Comparison of ENCODE assay signal across 27 cellular contexts in the genomic region with DNA sequence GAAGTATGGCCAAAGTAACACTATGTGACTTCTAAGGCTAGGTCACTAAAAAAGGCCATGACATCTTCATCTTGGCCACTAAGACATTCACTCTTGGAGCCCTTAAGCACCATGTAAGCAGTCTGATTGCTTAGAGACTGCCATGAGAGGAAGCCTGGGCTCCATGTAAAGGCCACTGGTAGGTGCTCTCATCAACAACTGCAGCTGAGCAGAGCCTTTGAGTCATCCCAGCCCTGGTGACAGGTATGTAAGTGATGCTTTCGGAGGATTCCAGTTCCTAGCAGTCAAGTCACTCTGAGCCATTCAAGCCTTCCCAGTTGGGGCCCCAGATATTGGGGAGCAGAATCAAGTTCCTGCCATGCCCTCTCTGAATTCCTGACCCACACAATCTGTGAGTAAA. TPM values are rescaled to one million over a fixed set of nuclear protein-coding genes. Genes with fewer than 3 reads are reported as not detected.
DNase-seq lines count a peak whose midpoint lies in the region; ATAC-seq and TF ChIP-seq lines count a peak whose summit lies in the region.
"Had no signal": no experiment of that assay in that cellular context is flagged by ENCODE, and none has a peak within 500 bp of the region (broad histone marks: within the 10 kb centered on the region; RNA-seq: fewer than 3 reads in every experiment).

No MANE protein-coding gene starts in this region.

- TF ChIP-seq POLR2A in esophagus squamous epithelium (IDR thresholded peaks at IDR 0.05): no peak

- no peaks in the 10 kb centered on the region for H3K79me2 ChIP-seq in mesendoderm (ENCODE audit: control insufficient read depth, insufficient read depth, low read length)

- no peak overlapping the region for H4K8ac ChIP-seq in mesendoderm (ENCODE audit: low read depth, low read length)

- H3K27me3 ChIP-seq in BLaER1 treated with 17β-estradiol and CSF1 and Interleukin-3, amounts not matched to agents 10 nM and 100 nM: no peaks in the 10 kb centered on the region
- H3K27me3 ChIP-seq in mesendoderm (ENCODE audit: insufficient read depth, low read length, poor library complexity) (no peaks in the 10 kb centered on the region), esophagus squamous epithelium (no peaks in the 10 kb centered on the region)
- H3K27me3 ChIP-seq: SJSA1 had no signal

- no peak overlapping the region for H4K5ac ChIP-seq in mesendoderm (ENCODE audit: low read length)

- no peak overlapping the region for H3K56ac ChIP-seq in mesendoderm (ENCODE audit: low read length)

- no CpG with 5 or more reads among the region's 1 CpG for WGBS in mesendoderm (ENCODE audit: extremely low coverage, insufficient coverage, low lambda C conversion rate)
- 86% methylated on average over 1 of the region's 1 CpG; no CpG with 5 or more reads in 1 of the 2 donors for WGBS in esophagus squamous epithelium, 2 donors

- H3K4ac ChIP-seq in mesendoderm (ENCODE audit: low read depth, low read length): no peak overlapping the region

- H3K4me3 ChIP-seq in BLaER1 treated with 17β-estradiol and CSF1 and Interleukin-3, amounts not matched to agents 10 nM and 100 nM: no peak overlapping the region
- H3K4me3 ChIP-seq in mesendoderm (ENCODE audit: low read length) (no peak overlapping the region), mucosa of descending colon (no peak overlapping the region), esophagus squamous epithelium (no peak overlapping the region)
- H3K4me3 ChIP-seq: GM12878, GM23338, SJSA1 had no signal

- H3K4me2 ChIP-seq in BLaER1 treated with 17β-estradiol and CSF1 and Interleukin-3, amounts not matched to agents 10 nM and 100 nM: peak overlapping the region in 7 of 11 experiments; percentile 14 to 91 (median 58); a peak in 13 of 22 replicates
- H3K4me2 ChIP-seq in mesendoderm (ENCODE audit: low read length): no peak overlapping the region
- H3K4me2 ChIP-seq: GM23338, KMS-11 had no signal

- no peaks in the 10 kb centered on the region for H3K27me3 Mint-ChIP-seq in activated T-helper 17 cell treated with anti-CD3 and anti-CD28 coated beads, Interleukin-2, amount 50 U/mL, for 72 hours
- H3K27me3 Mint-ChIP-seq: B cell had no signal

- H2BK15ac ChIP-seq in mesendoderm (replicated peaks; ENCODE audit: low read depth): no peak overlapping the region

- H3K4me3 Mint-ChIP-seq in activated T-helper 17 cell treated with anti-CD3 and anti-CD28 coated beads, Interleukin-2, amount 50 U/mL, for 72 hours: no peak overlapping the region
- H3K4me3 Mint-ChIP-seq: B cell; CD8-positive, alpha-beta memory T cell; GM23338; H9 had no signal

- no peaks in the 10 kb centered on the region for H3K36me3 Mint-ChIP-seq in activated T-helper 17 cell treated with anti-CD3 and anti-CD28 coated beads, Interleukin-2, amount 50 U/mL, for 72 hours (ENCODE audit: low read depth)

- H3K4me1 Mint-ChIP-seq in activated T-helper 17 cell treated with anti-CD3 and anti-CD28 coated beads, Interleukin-2, amount 50 U/mL, for 72 hours: peaks cover 4% of the 10 kb centered on the region
- H3K4me1 Mint-ChIP-seq: CD8-positive, alpha-beta memory T cell; H9 had no signal

- H3K27ac Mint-ChIP-seq in activated T-helper 17 cell treated with anti-CD3 and anti-CD28 coated beads, Interleukin-2, amount 50 U/mL, for 72 hours: no peak overlapping the region
- H3K27ac Mint-ChIP-seq: B cell; CD8-positive, alpha-beta memory T cell; GM23338; H9 had no signal

- TF ChIP-seq CTCF in mucosa of descending colon (IDR thresholded peaks at IDR 0.05) (no peak), esophagus squamous epithelium (IDR thresholded peaks at IDR 0.05) (no peak)

- H2BK5ac ChIP-seq in mesendoderm (ENCODE audit: low read length): no peak overlapping the region

- H3K36me3 ChIP-seq in BLaER1 treated with 17β-estradiol and CSF1 and Interleukin-3, amounts not matched to agents 10 nM and 100 nM: peaks cover 39 to 94% (median 76%) of the 10 kb centered on the region in 11 experiments
- H3K36me3 ChIP-seq in mesendoderm (ENCODE audit: control insufficient read depth, insufficient read depth, low read length) (no peaks in the 10 kb centered on the region), mucosa of descending colon (ENCODE audit: low read depth) (no peaks in the 10 kb centered on the region), esophagus squamous epithelium (no peaks in the 10 kb centered on the region)
- H3K36me3 ChIP-seq: SJSA1 had no signal

- H2BK120ac ChIP-seq in mesendoderm (ENCODE audit: low read depth, low read length): no peak overlapping the region

- H3K18ac ChIP-seq in mesendoderm (ENCODE audit: low read length): no peak overlapping the region

- H3K9ac ChIP-seq in BLaER1 treated with 17β-estradiol and CSF1 and Interleukin-3, amounts not matched to agents 10 nM and 100 nM: no peak overlapping the region
- H3K9ac ChIP-seq in mesendoderm (ENCODE audit: low read length): no peak overlapping the region
- H3K9ac ChIP-seq: KMS-11 had no signal

- H3K79me1 ChIP-seq in mesendoderm (ENCODE audit: low read length): no peaks in the 10 kb centered on the region

- peaks cover 12 to 87% (median 34%) of the 10 kb centered on the region in 10 experiments for H3K4me1 ChIP-seq in BLaER1 treated with 17β-estradiol and CSF1 and Interleukin-3, amounts not matched to agents 10 nM and 100 nM
- H3K4me1 ChIP-seq in mesendoderm (ENCODE audit: control insufficient read depth, low read depth, low read length) (peaks cover 2% of the 10 kb centered on the region), mucosa of descending colon (ENCODE audit: low read depth) (peaks cover 6% of the 10 kb centered on the region), esophagus squamous epithelium (peaks cover 0 to 23% (median 0%) of the 10 kb centered on the region in 3 donors)
- H3K4me1 ChIP-seq: SJSA1 had no signal

- H2AK5ac ChIP-seq in mesendoderm (ENCODE audit: low read length): no peak overlapping the region

- peaks cover 48 to 100% (median 99%) of the 10 kb centered on the region in 11 experiments for H4K20me1 ChIP-seq in BLaER1 treated with 17β-estradiol and CSF1 and Interleukin-3, amounts not matched to agents 10 nM and 100 nM

- no peaks in the 10 kb centered on the region for H3K9me3 Mint-ChIP-seq in activated T-helper 17 cell treated with anti-CD3 and anti-CD28 coated beads, Interleukin-2, amount 50 U/mL, for 72 hours
- H3K9me3 Mint-ChIP-seq: CD8-positive, alpha-beta memory T cell; GM23338; H9 had no signal

- peak; percentile 24 for ATAC-seq in activated T-helper 17 cell treated with anti-CD3 and anti-CD28 coated beads, Interleukin-2, amount 50 U/mL, for 72 hours (replicated peaks)
- ATAC-seq in mucosa of descending colon: no peak
- ATAC-seq: GM12878, GM23338 had no signal

- DNase-seq in DMS53 (lab: John Stamatoyannopoulos, UW): peak; percentile 19
- DNase-seq in DMS53 treated with DMSO at 0.1 percent for 48 hours (lab: John Stamatoyannopoulos, UW; ENCODE audit: unreplicated experiment): no peak
- DNase-seq in mesendoderm: peak; percentile 39
- no peak for DNase-seq in mucosa of descending colon
- no peak for DNase-seq in activated CD8-positive, alpha-beta memory T cell treated with anti-CD3 and anti-CD28 coated beads for 24 hours
- no peak for DNase-seq in esophagus squamous epithelium (lab: John Stamatoyannopoulos, UW)
- DNase-seq: CD8-positive, alpha-beta memory T cell; DMS153; GDM1; H9; IMR-90; NCI-H1048; NCI-H1417; NCI-H1694; NCI-H2081; NCI-H2227 treated with DMSO at 0.1 percent for 48 hours; NCI-H69; Right ventricle myocardium superior; RPMI8226 had no signal

- intact Hi-C loops in mucosa of descending colon (cut with DNase I, micrococcal nuclease): no loop called here
- intact Hi-C loops in esophagus squamous epithelium (cut with DNase I): no loop called here

- no peak overlapping the region for H3K23ac ChIP-seq in mesendoderm (ENCODE audit: low read length)

- peaks cover 17 to 73% (median 62%) of the 10 kb centered on the region in 11 experiments for H3K9me3 ChIP-seq in BLaER1 treated with 17β-estradiol and CSF1 and Interleukin-3, amounts not matched to agents 10 nM and 100 nM (replicated peaks in 1 of 11)
- H3K9me3 ChIP-seq in mucosa of descending colon (no peaks in the 10 kb centered on the region), esophagus squamous epithelium (no peaks in the 10 kb centered on the region)
- H3K9me3 ChIP-seq: SJSA1 had no signal

- peak overlapping the region in 2 of 11 experiments; percentile 9 to 21; a peak in 2 of 22 replicates for H3K27ac ChIP-seq in BLaER1 treated with 17β-estradiol and CSF1 and Interleukin-3, amounts not matched to agents 10 nM and 100 nM
- H3K27ac ChIP-seq in mesendoderm (ENCODE audit: low read depth, low read length) (no peak overlapping the region), esophagus squamous epithelium (no peak overlapping the region)
- H3K27ac ChIP-seq: 22Rv1, KMS-11, SJSA1 had no signal

RNA-seq across cellular contexts. Expression of gene GAB2, which starts 26.2 kb away (rescaled TPM):
- total RNA-seq in activated T-helper 17 cell treated with anti-CD3 and anti-CD28 coated beads, Interleukin-2, amount 50 U/mL, for 72 hours: 10 to 100 TPM in 1 of 2 donors, 1 to 10 TPM in 1; 6.5 to 11.4 TPM
- polyA plus RNA-seq in mesendoderm (2013, experiment 1 of 2): 3.9 TPM
- 4.2 TPM for polyA plus RNA-seq in mesendoderm (2013, experiment 2 of 2)
- total RNA-seq in mucosa of descending colon (10 to 100 TPM; 21.5 to 36.1 (median 26.6) TPM), esophagus squamous epithelium (10 to 100 TPM in 2 of 4 donors, 1 to 10 TPM in 2; 4.6 to 23.7 (median 11.2) TPM)
- polyA plus RNA-seq: CD8-positive, alpha-beta memory T cell had no signal

Comparison
In these comparisons a context has a peak if more than half of its experiments do, and no peak if none do; other contexts are left out.
1. DNase-seq: peak in DMS53 (single experiment) and mesendoderm (single experiment); none in DMS53 treated with DMSO at 0.1 percent for 48 hours (single experiment), mucosa of descending colon (0 of 3), activated CD8-positive, alpha-beta memory T cell treated with anti-CD3 and anti-CD28 coated beads for 24 hours (single experiment) and esophagus squamous epithelium (single experiment).